In the genomic region with DNA sequence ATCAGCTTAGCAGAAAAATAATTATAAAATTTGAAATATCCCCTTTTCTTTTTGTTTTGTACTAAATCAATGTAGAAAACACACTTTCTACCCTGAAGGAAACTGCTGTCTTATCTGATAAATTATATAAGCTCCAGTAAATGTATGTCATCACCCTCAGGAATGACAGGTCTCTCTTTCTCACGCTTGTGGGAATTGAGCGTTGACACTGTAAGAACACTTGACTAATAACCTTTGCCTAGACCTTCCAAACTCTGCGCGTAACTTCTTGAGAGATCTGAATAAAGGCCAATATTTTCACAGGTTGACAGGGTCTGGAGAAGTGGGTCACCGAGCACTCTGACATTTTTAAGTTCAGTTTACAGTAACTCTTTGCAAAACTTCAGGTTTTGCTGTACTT, we compare ENCODE assay signal across 26 cellular contexts.
"Had no signal": no experiment of that assay in that cellular context is flagged by ENCODE, and none has a peak within 500 bp of the region (broad histone marks: within the 10 kb centered on the region; RNA-seq: fewer than 3 reads in every experiment).

No MANE protein-coding gene starts in this region.

- H3K9me3 ChIP-seq: lower lobe of right lung, ovary, right atrium auricular region, right lobe of liver, upper lobe of left lung, vagina had no signal

- H3K4me1 ChIP-seq: lower lobe of right lung, right atrium auricular region, right lobe of liver, vagina had no signal

- H3K4me2 ChIP-seq: smooth muscle cell had no signal

- ATAC-seq: left cardiac atrium; left lobe of liver; naive thymus-derived CD8-positive, alpha-beta T cell; right lobe of liver; stimulated activated memory B cell treated with anti-CD40 and anti-IgM and Interleukin-4, amounts not matched to agents 10 μg/mL and 1 μg/mL and 100 μg/mL, for 72 hours; stimulated activated naive CD8-positive, alpha-beta T cell treated with anti-CD3 and anti-CD28 coated beads, Interleukin-15, amount 100 ng/mL, for 72 hours had no signal

- H3K4me3 Mint-ChIP-seq: naive thymus-derived CD8-positive, alpha-beta T cell; nephron; stimulated activated memory B cell treated with anti-CD40 and anti-IgM and Interleukin-4, amounts not matched to agents 10 μg/mL and 1 μg/mL and 100 μg/mL, for 72 hours; stimulated activated naive CD8-positive, alpha-beta T cell treated with anti-CD3 and anti-CD28 coated beads, Interleukin-15, amount 100 ng/mL, for 72 hours had no signal

- H3K27me3 Mint-ChIP-seq: naive thymus-derived CD8-positive, alpha-beta T cell; progenitor cell of endocrine pancreas; stimulated activated memory B cell treated with anti-CD40 and anti-IgM and Interleukin-4, amounts not matched to agents 10 μg/mL and 1 μg/mL and 100 μg/mL, for 72 hours; stimulated activated naive CD8-positive, alpha-beta T cell treated with anti-CD3 and anti-CD28 coated beads, Interleukin-15, amount 100 ng/mL, for 72 hours had no signal

- H3K27ac ChIP-seq: lower lobe of right lung, ovary, right atrium auricular region, right lobe of liver, tibial nerve, upper lobe of left lung, vagina had no signal

- H3K9me3 Mint-ChIP-seq: nephron; stimulated activated naive CD8-positive, alpha-beta T cell treated with anti-CD3 and anti-CD28 coated beads, Interleukin-15, amount 100 ng/mL, for 72 hours had no signal

- H3K27ac Mint-ChIP-seq: naive thymus-derived CD8-positive, alpha-beta T cell; nephron; progenitor cell of endocrine pancreas; stimulated activated memory B cell treated with anti-CD40 and anti-IgM and Interleukin-4, amounts not matched to agents 10 μg/mL and 1 μg/mL and 100 μg/mL, for 72 hours; stimulated activated naive CD8-positive, alpha-beta T cell treated with anti-CD3 and anti-CD28 coated beads, Interleukin-15, amount 100 ng/mL, for 72 hours had no signal

- H3K27me3 ChIP-seq: ovary, right atrium auricular region, right lobe of liver, tibial nerve, upper lobe of left lung, vagina had no signal

- FAIRE-seq: keratinocyte had no signal

- H3K4me3 ChIP-seq: lower lobe of right lung, ovary, right atrium auricular region, right lobe of liver, smooth muscle cell, tibial nerve, upper lobe of left lung, vagina had no signal

- DNase-seq: hippocampal formation; kidney glomerular epithelial cell; left cardiac atrium; lower lobe of right lung; mammary epithelial cell; mesenchymal stem cell; naive thymus-derived CD8-positive, alpha-beta T cell; ovary; right lobe of liver; stimulated activated CD4-positive, alpha-beta T cell treated with anti-CD3 and anti-CD28 coated beads, Interleukin-1b, Interleukin-23, amount 100 ng/mL, for 48 hours; stimulated activated CD4-positive, alpha-beta T cell treated with anti-CD3 and anti-CD28 coated beads, Interleukin-2, amount 100 ng/mL, for 48 hours; stimulated activated CD4-positive, alpha-beta T cell treated with anti-CD3 and anti-CD28 coated beads, Interleukin-4, amount 100 ng/mL, for 4 hours; stimulated activated CD8-positive, alpha-beta memory T cell treated with anti-CD3 and anti-CD28 coated beads, Interleukin-4, amount 100 ng/mL, for 48 hours; stimulated activated naive CD4-positive, alpha-beta T cell treated with Interleukin-2 at 50 U/mL for 16 hours; stimulated activated naive CD8-positive, alpha-beta T cell treated with anti-CD3 and anti-CD28 coated beads, Interleukin-15, amount 100 ng/mL, for 72 hours; substantia nigra; upper lobe of left lung had no signal

- H3K36me3 ChIP-seq: lower lobe of right lung, ovary, right atrium auricular region, right lobe of liver, tibial nerve, upper lobe of left lung, vagina had no signal
